In genomic region chr19:4695224-4695731, GRCh38 we compare ENCODE assay signal across 16 cellular contexts. TPM values are rescaled to one million over a fixed set of nuclear protein-coding genes. Genes with fewer than 3 reads are reported as not detected.
DNase-seq lines count a peak whose midpoint lies in the region; ATAC-seq and TF ChIP-seq lines count a peak whose summit lies in the region.
"Had no signal": no experiment of that assay in that cellular context is flagged by ENCODE, and none has a peak within 500 bp of the region (broad histone marks: within the 10 kb centered on the region; RNA-seq: fewer than 3 reads in every experiment).

No MANE protein-coding gene starts in this region.

- TF ChIP-seq EP300 in gastroesophageal sphincter (IDR thresholded peaks at IDR 0.05) = no peak

- no peaks in the 10 kb centered on the region for H3K9me3 Mint-ChIP-seq in activated CD8-positive, alpha-beta T cell treated with anti-CD3 and anti-CD28 coated beads for 36 hours
- H3K9me3 Mint-ChIP-seq: activated naive CD8-positive, alpha-beta T cell treated with anti-CD3 and anti-CD28 coated beads, Interleukin-2, amount 50 U/mL, for 24 hours; nephron progenitor cell; type B pancreatic cell had no signal

- peak overlapping the region; percentile 70; the same call in 1 of the 2 replicates for H3K27ac ChIP-seq in ACC112 (ENCODE audit: low read depth, low read length)
- peak overlapping the region; percentile 85 for H3K27ac ChIP-seq in SJCRH30
- H3K27ac ChIP-seq in gastroesophageal sphincter = peak overlapping the region in 3 of 4 donors; percentile 24 to 56 (median 38)
- H3K27ac ChIP-seq: HL-60 had no signal

- H3K4me1 ChIP-seq in ACC112 (ENCODE audit: control insufficient read depth, insufficient read depth, low read length, unreplicated experiment) (peaks cover 22% of the 10 kb centered on the region), SJCRH30 (peaks cover 49% of the 10 kb centered on the region), gastroesophageal sphincter (peaks cover 0 to 10% (median 0%) of the 10 kb centered on the region in 3 donors)

- H3K79me2 ChIP-seq in ACC112 (ENCODE audit: control insufficient read depth, insufficient read depth, low read length, unreplicated experiment) = no peaks in the 10 kb centered on the region

- H3K4me3 Mint-ChIP-seq in activated CD8-positive, alpha-beta T cell treated with anti-CD3 and anti-CD28 coated beads for 36 hours = no peak overlapping the region
- H3K4me3 Mint-ChIP-seq: activated naive CD8-positive, alpha-beta T cell treated with anti-CD3 and anti-CD28 coated beads, Interleukin-2, amount 50 U/mL, for 24 hours; nephron progenitor cell; type B pancreatic cell had no signal

- ATAC-seq in gastroesophageal sphincter (no peak), GM18511 (IDR thresholded peaks at IDR 0.05; ENCODE audit: unreplicated experiment) (no peak), HG02763 (IDR thresholded peaks at IDR 0.05; ENCODE audit: unreplicated experiment) (no peak), GM18858 (IDR thresholded peaks at IDR 0.05; ENCODE audit: unreplicated experiment) (no peak)
- no peak for ATAC-seq in activated CD8-positive, alpha-beta T cell treated with anti-CD3 and anti-CD28 coated beads for 36 hours
- ATAC-seq: activated naive CD8-positive, alpha-beta T cell treated with anti-CD3 and anti-CD28 coated beads, Interleukin-2, amount 50 U/mL, for 24 hours; GM12878 had no signal

- H3K27me3 ChIP-seq in ACC112 (ENCODE audit: insufficient read depth, low read length) (no peaks in the 10 kb centered on the region), SJCRH30 (no peaks in the 10 kb centered on the region), gastroesophageal sphincter (no peaks in the 10 kb centered on the region)

- peak in 1 of 2 experiments; percentile 27 for DNase-seq in SJCRH30
- peak; percentile 50 for DNase-seq in pons (ENCODE audit: low spot score)
- no peak for DNase-seq in activated CD8-positive, alpha-beta T cell treated with anti-CD3 and anti-CD28 coated beads for 36 hours
- DNase-seq: activated naive CD8-positive, alpha-beta T cell treated with anti-CD3 and anti-CD28 coated beads, Interleukin-2, amount 50 U/mL, for 24 hours; DND-41; kidney glomerular epithelial cell; NCI-H2107; nephron progenitor cell had no signal

- POLR2A ChIA-PET in activated CD8-positive, alpha-beta T cell treated with anti-CD3 and anti-CD28 coated beads for 36 hours (lab: Charles Lee) = interaction anchor here (0.6 kb wide), 1 partner anchor 892 kb away, joined by 3 read pairs; no protein-coding TSS in a partner anchor

- no peaks in the 10 kb centered on the region for H3K4me1 Mint-ChIP-seq in activated CD8-positive, alpha-beta T cell treated with anti-CD3 and anti-CD28 coated beads for 36 hours (ENCODE audit: low read depth)
- H3K4me1 Mint-ChIP-seq: activated naive CD8-positive, alpha-beta T cell treated with anti-CD3 and anti-CD28 coated beads, Interleukin-2, amount 50 U/mL, for 24 hours had no signal

- no peaks in the 10 kb centered on the region for H3K9me3 ChIP-seq in SJCRH30 (replicated peaks)
- no peaks in the 10 kb centered on the region for H3K9me3 ChIP-seq in gastroesophageal sphincter

- no peaks in the 10 kb centered on the region for H3K27me3 Mint-ChIP-seq in activated CD8-positive, alpha-beta T cell treated with anti-CD3 and anti-CD28 coated beads for 36 hours
- H3K27me3 Mint-ChIP-seq: activated naive CD8-positive, alpha-beta T cell treated with anti-CD3 and anti-CD28 coated beads, Interleukin-2, amount 50 U/mL, for 24 hours; type B pancreatic cell had no signal

- CTCF ChIA-PET in activated CD8-positive, alpha-beta T cell treated with anti-CD3 and anti-CD28 coated beads for 36 hours (lab: Charles Lee) = interaction anchor here (1.5 kb wide), 1 partner anchor 18 kb away, joined by 3 read pairs; no protein-coding TSS in a partner anchor

- no peak overlapping the region for H3K4me3 ChIP-seq in ACC112 (ENCODE audit: low read depth, low read length)
- no peak overlapping the region for H3K4me3 ChIP-seq in SJCRH30
- no peak overlapping the region for H3K4me3 ChIP-seq in gastroesophageal sphincter
- H3K4me3 ChIP-seq: GM12878 had no signal

- 57 to 60% methylated on average over 3 to 8 of the region's 19 CpGs for WGBS in gastroesophageal sphincter (ENCODE audit: low coverage in 1 of 2), 2 donors

- intact Hi-C loops in activated CD8-positive, alpha-beta T cell treated with anti-CD3 and anti-CD28 coated beads for 36 hours (cut with micrococcal nuclease) = no loop called here

- no peak for TF ChIP-seq CTCF in gastroesophageal sphincter (IDR thresholded peaks at IDR 0.05)
- no peak for TF ChIP-seq CTCF in activated CD8-positive, alpha-beta T cell treated with anti-CD3 and anti-CD28 coated beads for 36 hours (IDR thresholded peaks at IDR 0.05)

- H2AFZ ChIP-seq in ACC112 (ENCODE audit: low read length, unreplicated experiment) = no peak overlapping the region

- peaks cover 22% of the 10 kb centered on the region for H3K36me3 Mint-ChIP-seq in activated CD8-positive, alpha-beta T cell treated with anti-CD3 and anti-CD28 coated beads for 36 hours (ENCODE audit: low read depth)

- TF ChIP-seq POLR2A in gastroesophageal sphincter (IDR thresholded peaks at IDR 0.05) = no peak

- no peak overlapping the region for H3K27ac Mint-ChIP-seq in activated CD8-positive, alpha-beta T cell treated with anti-CD3 and anti-CD28 coated beads for 36 hours
- H3K27ac Mint-ChIP-seq: activated naive CD8-positive, alpha-beta T cell treated with anti-CD3 and anti-CD28 coated beads, Interleukin-2, amount 50 U/mL, for 24 hours; type B pancreatic cell had no signal

- peaks cover 6% of the 10 kb centered on the region; the same call in 1 of the 2 replicates for H3K36me3 ChIP-seq in ACC112 (ENCODE audit: insufficient read depth, low read length)
- H3K36me3 ChIP-seq in SJCRH30 = peaks cover 14% of the 10 kb centered on the region
- H3K36me3 ChIP-seq in gastroesophageal sphincter = peaks cover 0 to 99% of the 10 kb centered on the region in 2 donors

RNA-seq across cellular contexts. Expression of gene MYDGF, which starts 25.1 kb away (rescaled TPM):
- 71.9 and 86.8 TPM in 2 replicates for total RNA-seq in SJCRH30 (2014; rRNA removed; shearing (Covaris generic))
- 10 to 100 TPM; 20.5 to 44.6 (median 30.1) TPM for total RNA-seq in gastroesophageal sphincter
- total RNA-seq in activated CD8-positive, alpha-beta T cell treated with anti-CD3 and anti-CD28 coated beads for 36 hours = 10 to 100 TPM; 58.3 to 62.1 TPM

RNA-seq across cellular contexts. Expression of gene DPP9, which starts 28.4 kb away (rescaled TPM):
- 53.4 and 62.8 TPM in 2 replicates for total RNA-seq in SJCRH30 (2014; rRNA removed; shearing (Covaris generic))
- total RNA-seq in gastroesophageal sphincter = 10 to 100 TPM; 35.0 to 82.1 (median 42.0) TPM
- 10 to 100 TPM; 60.4 to 64.0 TPM for total RNA-seq in activated CD8-positive, alpha-beta T cell treated with anti-CD3 and anti-CD28 coated beads for 36 hours

RNA-seq across cellular contexts. Expression of gene TNFAIP8L1, which starts 56.0 kb away (rescaled TPM):
- total RNA-seq in SJCRH30 (2014; rRNA removed; shearing (Covaris generic)) = 8.5 and 8.8 TPM in 2 replicates
- total RNA-seq in gastroesophageal sphincter = 10 to 100 TPM in 1 of 4 donors, 1 to 10 TPM in 3; 5.8 to 16.4 (median 7.0) TPM
- total RNA-seq in activated CD8-positive, alpha-beta T cell treated with anti-CD3 and anti-CD28 coated beads for 36 hours = 10 to 100 TPM; 13.5 to 13.7 TPM
